ENCODE assay signal across 21 cellular contexts in genomic region chr20:57663681-57664451, GRCh38. TPM values are rescaled to one million over a fixed set of nuclear protein-coding genes. Genes with fewer than 3 reads are reported as not detected.
A peak's percentile ranks its signal among the peaks of the same experiment; 100 is the strongest.
DNase-seq lines count a peak whose midpoint lies in the region; ATAC-seq, FAIRE-seq and TF ChIP-seq lines count a peak whose summit lies in the region.
"Had no signal": no experiment of that assay in that cellular context is flagged by ENCODE, and none has a peak within 500 bp of the region (broad histone marks: within the 10 kb centered on the region; RNA-seq: fewer than 3 reads in every experiment).

No MANE protein-coding gene starts in this region.

- H3K36me3 ChIP-seq in kidney (ENCODE audit: control insufficient read depth in 1 of 2, insufficient read depth in 2 of 2, low read length in 2 of 2): no peaks in the 10 kb centered on the region
- no peaks in the 10 kb centered on the region for H3K36me3 ChIP-seq in transverse colon

- H3K9me3 Mint-ChIP-seq in activated T-cell treated with anti-CD3 and anti-CD28 coated beads, Interleukin-2, amount 50 U/mL, for 72 hours: peaks cover 0 to 2% of the 10 kb centered on the region in 2 donors
- H3K9me3 Mint-ChIP-seq in activated B cell treated with CpG ODN at 0.5 μM for 24 hours: no peaks in the 10 kb centered on the region
- H3K9me3 Mint-ChIP-seq: activated CD4-positive, alpha-beta memory T cell treated with anti-CD3 and anti-CD28 coated beads for 36 hours; activated naive CD8-positive, alpha-beta T cell treated with anti-CD3 and anti-CD28 coated beads, Interleukin-2, amount 50 U/mL, for 24 hours; activated T-cell treated with anti-CD3 and anti-CD28 coated beads, Interleukin-2, amount 50 U/mL, for 4 hours; CD4-positive, alpha-beta T cell; dendritic cell treated with granulocyte-macrophage colony-stimulating factor and Interleukin-4, amounts not matched to agents 40 ng/mL and 50 ng/mL, for 4 days had no signal

- WGBS in transverse colon (ENCODE audit: low coverage in 1 of 2), 2 donors: 96% methylated on average over 21 of the region's 27 CpGs; no CpG with 5 or more reads in 1 of the 2 donors

- H3K4me3 Mint-ChIP-seq in activated T-cell treated with anti-CD3 and anti-CD28 coated beads, Interleukin-2, amount 50 U/mL, for 72 hours: no peak overlapping the region
- H3K4me3 Mint-ChIP-seq in activated B cell treated with CpG ODN at 0.5 μM for 24 hours: no peak overlapping the region
- H3K4me3 Mint-ChIP-seq: activated CD4-positive, alpha-beta memory T cell treated with anti-CD3 and anti-CD28 coated beads for 36 hours; activated naive CD8-positive, alpha-beta T cell treated with anti-CD3 and anti-CD28 coated beads, Interleukin-2, amount 50 U/mL, for 24 hours; activated T-cell treated with anti-CD3 and anti-CD28 coated beads, Interleukin-2, amount 50 U/mL, for 4 hours; CD4-positive, alpha-beta T cell; dendritic cell treated with granulocyte-macrophage colony-stimulating factor and Interleukin-4, amounts not matched to agents 40 ng/mL and 50 ng/mL, for 4 days had no signal

- POLR2A ChIA-PET in activated B cell treated with CpG ODN at 0.5 μM for 24 hours (lab: Charles Lee): no interaction called here

- peaks cover 15 to 17% of the 10 kb centered on the region in 2 donors for H3K4me1 ChIP-seq in kidney (ENCODE audit: control insufficient read depth in 1 of 2, insufficient read depth in 1 of 2, low read depth in 1 of 2, low read length in 2 of 2)
- peaks cover 0 to 10% (median 9%) of the 10 kb centered on the region in 4 donors for H3K4me1 ChIP-seq in transverse colon

- H3K27ac ChIP-seq in kidney (ENCODE audit: low read depth in 2 of 2, low read length in 2 of 2) (no peak overlapping the region), transverse colon (no peak overlapping the region)
- H3K27ac ChIP-seq: brain microvascular endothelial cell, HL-60 had no signal

- in situ Hi-C loops in transverse colon (cut with MboI; ENCODE audit: low pct_ligation_motif_present in 1 of 4, low pct_unique_long_range_greater_than_20kb in 1 of 4, low sequenced_read_pairs in 3 of 4) (loop anchor here in 2 of 4 donors (25.0 kb wide), 2 partner anchors 223 to 423 kb away; no protein-coding TSS in a partner anchor), GM13976 (cut with MboI; ENCODE audit: low sequenced_read_pairs, unreplicated experiment) (loop anchor here (25.0 kb wide), 1 partner anchor 423 kb away; no protein-coding TSS in a partner anchor)

- no peaks in the 10 kb centered on the region for H3K27me3 ChIP-seq in transverse colon
- H3K27me3 ChIP-seq: brain microvascular endothelial cell had no signal

- TF ChIP-seq CTCF in activated B cell treated with CpG ODN at 0.5 μM for 24 hours (IDR thresholded peaks at IDR 0.05): no peak
- no peak for TF ChIP-seq CTCF in kidney (IDR thresholded peaks at IDR 0.05; ENCODE audit: borderline replicate concordance, extremely low read depth, insufficient read depth)
- TF ChIP-seq CTCF in transverse colon (IDR thresholded peaks at IDR 0.05): no peak
- TF ChIP-seq CTCF in GM13976 (IDR thresholded peaks at IDR 0.05; ENCODE audit: borderline replicate concordance, control extremely low read depth, extremely low read depth, insufficient read depth, missing control alignments): no peak

- H3K9me3 ChIP-seq in kidney (ENCODE audit: control insufficient read depth in 1 of 2, low read length in 2 of 2): no peaks in the 10 kb centered on the region
- no peaks in the 10 kb centered on the region for H3K9me3 ChIP-seq in transverse colon

- CTCF ChIA-PET in activated B cell treated with CpG ODN at 0.5 μM for 24 hours (lab: Charles Lee): no interaction called here

- no peak overlapping the region for H3K27ac Mint-ChIP-seq in activated T-cell treated with anti-CD3 and anti-CD28 coated beads, Interleukin-2, amount 50 U/mL, for 72 hours
- H3K27ac Mint-ChIP-seq in activated B cell treated with CpG ODN at 0.5 μM for 24 hours: no peak overlapping the region
- H3K27ac Mint-ChIP-seq: activated CD4-positive, alpha-beta memory T cell treated with anti-CD3 and anti-CD28 coated beads for 36 hours; activated naive CD8-positive, alpha-beta T cell treated with anti-CD3 and anti-CD28 coated beads, Interleukin-2, amount 50 U/mL, for 24 hours; CD4-positive, alpha-beta T cell; dendritic cell treated with granulocyte-macrophage colony-stimulating factor and Interleukin-4, amounts not matched to agents 40 ng/mL and 50 ng/mL, for 4 days had no signal

- H3K27me3 Mint-ChIP-seq in activated T-cell treated with anti-CD3 and anti-CD28 coated beads, Interleukin-2, amount 50 U/mL, for 72 hours (ENCODE audit: low read depth): no peaks in the 10 kb centered on the region
- H3K27me3 Mint-ChIP-seq in activated B cell treated with CpG ODN at 0.5 μM for 24 hours: no peaks in the 10 kb centered on the region
- H3K27me3 Mint-ChIP-seq: activated CD4-positive, alpha-beta memory T cell treated with anti-CD3 and anti-CD28 coated beads for 36 hours; activated naive CD8-positive, alpha-beta T cell treated with anti-CD3 and anti-CD28 coated beads, Interleukin-2, amount 50 U/mL, for 24 hours; CD4-positive, alpha-beta T cell; dendritic cell treated with granulocyte-macrophage colony-stimulating factor and Interleukin-4, amounts not matched to agents 40 ng/mL and 50 ng/mL, for 4 days had no signal

- FAIRE-seq in kidney (lab: Jason Lieb, UNC): no peak
- FAIRE-seq: frontal cortex, K562 had no signal

- DNase-seq in activated T-cell treated with anti-CD3 and anti-CD28 coated beads, Interleukin-2, amount 50 U/mL, for 1 hour: peak; percentile 19
- DNase-seq in activated T-cell treated with anti-CD3 and anti-CD28 coated beads, Interleukin-2, amount 50 U/mL, for 72 hours: no peak
- DNase-seq in activated B cell treated with CpG ODN at 0.5 μM for 24 hours (peak; percentile 13), kidney (peak; percentile 66), transverse colon (peak; percentile 5), AG20443 (ENCODE audit: low spot score) (no peak), HK-2 (ENCODE audit: unreplicated experiment) (no peak), GM13976 (ENCODE audit: low spot score) (no peak)
- DNase-seq: activated CD4-positive, alpha-beta memory T cell treated with anti-CD3 and anti-CD28 coated beads for 36 hours; activated naive CD8-positive, alpha-beta T cell treated with anti-CD3 and anti-CD28 coated beads, Interleukin-2, amount 50 U/mL, for 24 hours; activated T-cell treated with anti-CD3 and anti-CD28 coated beads, Interleukin-2, amount 50 U/mL, for 4 hours; brain microvascular endothelial cell; NCI-H187 treated with DMSO at 0.1 percent for 48 hours; NK-92 treated with Interleukin-12 subunit alpha and Interleukin-12 subunit beta, amount 100 ng/mL, for 24 hours; stimulated activated CD4-positive, alpha-beta T cell treated with anti-CD3 and anti-CD28 coated beads, Interleukin-2, amount 100 ng/mL, for 48 hours had no signal

- intact Hi-C loops in activated B cell treated with CpG ODN at 0.5 μM for 24 hours (cut with micrococcal nuclease) (no loop called here), kidney (cut with DNase I) (no loop called here), transverse colon (cut with DNase I; ENCODE audit: low total_unique reads) (no loop called here)

- no peak for ATAC-seq in activated T-cell treated with anti-CD3 and anti-CD28 coated beads, Interleukin-2, amount 50 U/mL, for 72 hours (replicated peaks in 1 of 2)
- ATAC-seq in activated B cell treated with CpG ODN at 0.5 μM for 24 hours (ENCODE audit: low read depth): no peak
- ATAC-seq: activated naive CD8-positive, alpha-beta T cell treated with anti-CD3 and anti-CD28 coated beads, Interleukin-2, amount 50 U/mL, for 24 hours; activated T-cell treated with anti-CD3 and anti-CD28 coated beads, Interleukin-2, amount 50 U/mL, for 4 hours; K562 had no signal

- no peaks in the 10 kb centered on the region for H3K36me3 Mint-ChIP-seq in activated T-cell treated with anti-CD3 and anti-CD28 coated beads, Interleukin-2, amount 50 U/mL, for 72 hours (ENCODE audit: insufficient read depth in 2 of 2)
- peaks cover 33% of the 10 kb centered on the region for H3K36me3 Mint-ChIP-seq in activated B cell treated with CpG ODN at 0.5 μM for 24 hours (ENCODE audit: low read depth)
- H3K36me3 Mint-ChIP-seq: activated CD4-positive, alpha-beta memory T cell treated with anti-CD3 and anti-CD28 coated beads for 36 hours had no signal

- TF ChIP-seq POLR2A in transverse colon (IDR thresholded peaks at IDR 0.05): no peak

- no peaks in the 10 kb centered on the region for H3K4me1 Mint-ChIP-seq in activated T-cell treated with anti-CD3 and anti-CD28 coated beads, Interleukin-2, amount 50 U/mL, for 72 hours (ENCODE audit: low read depth)
- H3K4me1 Mint-ChIP-seq in activated B cell treated with CpG ODN at 0.5 μM for 24 hours: peaks cover 27% of the 10 kb centered on the region

- TF ChIP-seq EP300 in transverse colon (IDR thresholded peaks at IDR 0.05; ENCODE audit: low read depth): no peak

- H3K4me3 ChIP-seq in kidney (ENCODE audit: low read length in 2 of 2): no peak overlapping the region
- no peak overlapping the region for H3K4me3 ChIP-seq in transverse colon
- H3K4me3 ChIP-seq: K562 had no signal

- no peak overlapping the region for H3K9ac ChIP-seq in kidney (ENCODE audit: low read length in 2 of 2)

RNA-seq across cellular contexts. Expression of gene ZBP1, which starts 43.6 kb away (rescaled TPM):
- total RNA-seq in activated T-cell treated with anti-CD3 and anti-CD28 coated beads, Interleukin-2, amount 50 U/mL, for 72 hours: 1 to 10 TPM in 1 of 2 donors, under 1 TPM in 1; 0.70 to 1.6 TPM
- 16.5 and 17.8 TPM in 2 replicates for total RNA-seq in activated B cell treated with CpG ODN at 0.5 μM for 24 hours
- 3.7 TPM for total RNA-seq in kidney
- polyA plus RNA-seq in kidney (ENCODE audit: insufficient read depth, low read depth, low replicate concordance): not detected
- total RNA-seq in transverse colon: 1 to 10 TPM in 2 of 4 donors, not detected in 2; 1.6 to 4.4 TPM
- total RNA-seq: A673, frontal cortex, K562 had no signal
- polyA plus RNA-seq: K562 had no signal

RNA-seq across cellular contexts. Expression of gene PMEPA1, which starts 45.9 kb away (rescaled TPM):
- 1 to 10 TPM; 4.3 to 4.6 TPM for total RNA-seq in activated T-cell treated with anti-CD3 and anti-CD28 coated beads, Interleukin-2, amount 50 U/mL, for 72 hours
- total RNA-seq in activated B cell treated with CpG ODN at 0.5 μM for 24 hours (33.1 and 34.8 TPM in 2 replicates), kidney (30.4 TPM), transverse colon (10 to 100 TPM in 2 of 4 donors, 1 to 10 TPM in 2; 6.4 to 10.8 (median 8.4) TPM)
- polyA plus RNA-seq in kidney (ENCODE audit: insufficient read depth, low read depth, low replicate concordance): 12.9 TPM
- polyA plus RNA-seq: K562 had no signal

Comparison
In these comparisons a context has a peak if more than half of its experiments do, and no peak if none do; other contexts are left out.
1. DNase-seq: peak in activated T-cell treated with anti-CD3 and anti-CD28 coated beads, Interleukin-2, amount 50 U/mL, for 1 hour (single experiment), activated B cell treated with CpG ODN at 0.5 μM for 24 hours (single experiment), kidney (single experiment) and transverse colon (single experiment); none in activated T-cell treated with anti-CD3 and anti-CD28 coated beads, Interleukin-2, amount 50 U/mL, for 72 hours (0 of 2), AG20443 (single experiment), HK-2 (single experiment) and GM13976 (single experiment).